In the genomic region with DNA sequence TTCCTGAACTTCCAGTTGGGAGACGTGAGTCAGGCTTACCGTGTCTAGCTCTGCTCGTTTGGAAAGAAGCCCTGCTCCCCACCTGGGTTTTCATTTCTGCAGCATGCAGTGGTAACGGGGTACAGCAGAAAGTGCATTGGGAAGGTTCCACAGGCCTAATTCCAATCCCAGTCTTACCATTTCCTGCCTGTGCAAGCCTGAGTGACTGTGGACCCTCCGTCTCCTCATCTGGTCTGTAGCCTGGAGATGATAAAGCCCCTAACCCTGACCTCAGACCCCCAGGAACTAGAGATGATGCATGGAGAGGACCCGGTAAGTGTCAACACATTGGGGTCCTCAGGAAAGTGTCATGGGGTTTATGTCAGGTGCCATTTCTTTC, we compare ENCODE assay signal across 14 cellular contexts. TPM values are rescaled to one million over a fixed set of nuclear protein-coding genes. Genes with fewer than 3 reads are reported as not detected.
A peak's percentile ranks its signal among the peaks of the same experiment; 100 is the strongest.
DNase-seq lines count a peak whose midpoint lies in the region; ATAC-seq and TF ChIP-seq lines count a peak whose summit lies in the region.
"Had no signal": no experiment of that assay in that cellular context is flagged by ENCODE, and none has a peak within 500 bp of the region (broad histone marks: within the 10 kb centered on the region; RNA-seq: fewer than 3 reads in every experiment).

No MANE protein-coding gene starts in this region.

- no peaks in the 10 kb centered on the region for H3K27me3 Mint-ChIP-seq in CD8-positive, alpha-beta memory T cell
- H3K27me3 Mint-ChIP-seq in T-cell = no peaks in the 10 kb centered on the region
- no peaks in the 10 kb centered on the region for H3K27me3 Mint-ChIP-seq in dendritic cell treated with granulocyte-macrophage colony-stimulating factor and Interleukin-4, amounts not matched to agents 40 ng/mL and 50 ng/mL, for 4 days
- H3K27me3 Mint-ChIP-seq: progenitor cell of endocrine pancreas had no signal

- peak overlapping the region; percentile 59 to 87 (median 75) for H3K4me3 Mint-ChIP-seq in CD8-positive, alpha-beta memory T cell
- H3K4me3 Mint-ChIP-seq in T-cell = peak overlapping the region in 2 of 3 donors; percentile 62 to 70
- no peak overlapping the region for H3K4me3 Mint-ChIP-seq in dendritic cell treated with granulocyte-macrophage colony-stimulating factor and Interleukin-4, amounts not matched to agents 40 ng/mL and 50 ng/mL, for 4 days

- H3K9me3 ChIP-seq in CD8-positive, alpha-beta memory T cell (ENCODE audit: low read length) = no peaks in the 10 kb centered on the region
- no peaks in the 10 kb centered on the region for H3K9me3 ChIP-seq in parathyroid adenoma (ENCODE audit: control insufficient read depth, low read length)
- H3K9me3 ChIP-seq: tibial nerve had no signal

- TF ChIP-seq CTCF in parathyroid adenoma (IDR thresholded peaks at IDR 0.05) = no peak

- peaks cover 56 to 76% (median 74%) of the 10 kb centered on the region in 3 donors for H3K4me1 Mint-ChIP-seq in CD8-positive, alpha-beta memory T cell
- H3K4me1 Mint-ChIP-seq in T-cell = peaks cover 78 to 83% (median 79%) of the 10 kb centered on the region in 3 donors
- H3K4me1 Mint-ChIP-seq in dendritic cell treated with granulocyte-macrophage colony-stimulating factor and Interleukin-4, amounts not matched to agents 40 ng/mL and 50 ng/mL, for 4 days (ENCODE audit: low read depth) = peaks cover 43% of the 10 kb centered on the region

- H2AFZ ChIP-seq in parathyroid adenoma = peak overlapping the region; percentile 80

- H3K9ac ChIP-seq in parathyroid adenoma = no peak overlapping the region
- H3K9ac ChIP-seq: KMS-11 had no signal

- H3K27me3 ChIP-seq in CD8-positive, alpha-beta memory T cell (ENCODE audit: insufficient read depth, low read length, poor library complexity, severe bottlenecking) = no peaks in the 10 kb centered on the region
- H3K27me3 ChIP-seq in parathyroid adenoma (ENCODE audit: control insufficient read depth, insufficient read depth, low read length) = no peaks in the 10 kb centered on the region
- H3K27me3 ChIP-seq: tibial nerve had no signal

- H3K4me2 ChIP-seq in parathyroid adenoma (ENCODE audit: low read length) = peak overlapping the region; percentile 43
- H3K4me2 ChIP-seq: KMS-11 had no signal

- H3K36me3 Mint-ChIP-seq in CD8-positive, alpha-beta memory T cell = no peaks in the 10 kb centered on the region
- no peaks in the 10 kb centered on the region for H3K36me3 Mint-ChIP-seq in T-cell
- H3K36me3 Mint-ChIP-seq in dendritic cell treated with granulocyte-macrophage colony-stimulating factor and Interleukin-4, amounts not matched to agents 40 ng/mL and 50 ng/mL, for 4 days (ENCODE audit: low read depth) = no peaks in the 10 kb centered on the region

- no peak for ATAC-seq in T-cell (replicated peaks in 1 of 4)

- intact Hi-C loops in dendritic cell treated with granulocyte-macrophage colony-stimulating factor and Interleukin-4, amounts not matched to agents 40 ng/mL and 50 ng/mL, for 4 days (cut with micrococcal nuclease) = no loop called here

- CTCF ChIA-PET in CD8-positive, alpha-beta memory T cell (lab: Charles Lee) = interaction anchor here (0.8 to 3.1 kb wide), 3 partner anchors 11 to 31 kb away, joined by 3 to 22 read pairs (median 10); no protein-coding TSS in a partner anchor
- CTCF ChIA-PET in T-cell (lab: Charles Lee) = interaction anchor here (0.6 to 1.5 kb wide), 3 partner anchors 30 to 200 kb away, joined by 3 to 7 read pairs (median 4); no protein-coding TSS in a partner anchor

- no peak overlapping the region for H3K27ac ChIP-seq in CD8-positive, alpha-beta memory T cell (ENCODE audit: low read depth, low read length)
- peak overlapping the region; percentile 83 for H3K27ac ChIP-seq in parathyroid adenoma
- H3K27ac ChIP-seq: epithelial cell of prostate, KMS-11 had no signal

- POLR2A ChIA-PET in CD8-positive, alpha-beta memory T cell (lab: Charles Lee) = interaction anchor here (2.8 kb wide), 1 partner anchor 11 kb away, joined by 13 read pairs; no protein-coding TSS in a partner anchor
- POLR2A ChIA-PET in T-cell (lab: Charles Lee) = interaction anchor here in 1 of 2 donors (0.5 to 1.1 kb wide), 2 partner anchors 12 to 56 kb away, joined by 3 read pairs; no protein-coding TSS in a partner anchor

- peak overlapping the region; percentile 85 to 98 (median 92) for H3K27ac Mint-ChIP-seq in CD8-positive, alpha-beta memory T cell
- H3K27ac Mint-ChIP-seq in T-cell = peak overlapping the region; percentile 96 to 100
- peak overlapping the region; percentile 74 for H3K27ac Mint-ChIP-seq in dendritic cell treated with granulocyte-macrophage colony-stimulating factor and Interleukin-4, amounts not matched to agents 40 ng/mL and 50 ng/mL, for 4 days

- no peaks in the 10 kb centered on the region for H3K79me2 ChIP-seq in parathyroid adenoma

- no peak for DNase-seq in CD8-positive, alpha-beta memory T cell
- DNase-seq in T-cell (no peak), activated gamma-delta T cell (lab: John Stamatoyannopoulos, UW) (no peak), iPS-NIHi7 (ENCODE audit: extremely low spot score) (no peak), NCI-H748 treated with DMSO at 0.1 percent for 48 hours (lab: John Stamatoyannopoulos, UW) (no peak)
- DNase-seq: cerebellar nuclear complex, islet precursor cell, OCI-M1 had no signal

- H3K36me3 ChIP-seq in CD8-positive, alpha-beta memory T cell (ENCODE audit: insufficient read depth, low read length) = no peaks in the 10 kb centered on the region
- no peaks in the 10 kb centered on the region for H3K36me3 ChIP-seq in parathyroid adenoma (ENCODE audit: control insufficient read depth, insufficient read depth, low read length)
- H3K36me3 ChIP-seq: tibial nerve had no signal

- peaks cover 71% of the 10 kb centered on the region for H3K4me1 ChIP-seq in CD8-positive, alpha-beta memory T cell (ENCODE audit: insufficient read depth, low read length)
- peaks cover 9% of the 10 kb centered on the region for H3K4me1 ChIP-seq in parathyroid adenoma

- no peak overlapping the region for H3K4me3 ChIP-seq in CD8-positive, alpha-beta memory T cell (ENCODE audit: low read length)
- no peak overlapping the region for H3K4me3 ChIP-seq in parathyroid adenoma (ENCODE audit: low read depth, low read length)
- H3K4me3 ChIP-seq: tibial nerve had no signal

- H3K9me3 Mint-ChIP-seq in CD8-positive, alpha-beta memory T cell = no peaks in the 10 kb centered on the region
- peaks cover 0 to 3% (median 0%) of the 10 kb centered on the region in 3 donors for H3K9me3 Mint-ChIP-seq in T-cell
- no peaks in the 10 kb centered on the region for H3K9me3 Mint-ChIP-seq in dendritic cell treated with granulocyte-macrophage colony-stimulating factor and Interleukin-4, amounts not matched to agents 40 ng/mL and 50 ng/mL, for 4 days

RNA-seq across cellular contexts. Expression of a gene that starts 5.8 kb away (rescaled TPM):
- total RNA-seq in CD8-positive, alpha-beta memory T cell = 100 to 1,000 TPM; 192 to 193 TPM
- 42.1 TPM for polyA plus RNA-seq in CD8-positive, alpha-beta memory T cell
- total RNA-seq in T-cell = 100 to 1,000 TPM; 145 to 217 (median 150) TPM

RNA-seq across cellular contexts. Expression of a gene that starts 40.6 kb away (rescaled TPM):
- 1 to 10 TPM; 1.2 to 2.3 TPM for total RNA-seq in CD8-positive, alpha-beta memory T cell
- polyA plus RNA-seq in CD8-positive, alpha-beta memory T cell = not detected
- not detected for total RNA-seq in T-cell
- total RNA-seq: progenitor cell of endocrine pancreas had no signal
